15 cellular contexts compared by ENCODE assay signal in genomic region chr12:30908389-30909087, GRCh38. TPM values are rescaled to one million over a fixed set of nuclear protein-coding genes. Genes with fewer than 3 reads are reported as not detected.
A peak's percentile ranks its signal among the peaks of the same experiment; 100 is the strongest.
DNase-seq lines count a peak whose midpoint lies in the region; ATAC-seq and TF ChIP-seq lines count a peak whose summit lies in the region.
"Had no signal": no experiment of that assay in that cellular context is flagged by ENCODE, and none has a peak within 500 bp of the region (broad histone marks: within the 10 kb centered on the region; RNA-seq: fewer than 3 reads in every experiment).

No MANE protein-coding gene starts in this region.

- H3K4me3 ChIP-seq in right cardiac atrium (ENCODE audit: low read length): no peak overlapping the region
- H3K4me3 ChIP-seq: BLaER1 treated with 17β-estradiol and CSF1 and Interleukin-3, amounts not matched to agents 10 nM and 100 nM; SJSA1 had no signal

- H3K9me3 ChIP-seq in right cardiac atrium (ENCODE audit: control insufficient read depth, low read length): no peaks in the 10 kb centered on the region
- H3K9me3 ChIP-seq: SJSA1 had no signal

- peaks cover 15% of the 10 kb centered on the region for H3K4me1 Mint-ChIP-seq in type B pancreatic cell (ENCODE audit: unreplicated experiment)
- H3K4me1 Mint-ChIP-seq: activated CD4-positive, alpha-beta memory T cell treated with anti-CD3 and anti-CD28 coated beads, Interleukin-2, amount 10 ng/mL, durations not matched to agents 7 days and 5 days; memory B cell; stimulated activated naive CD8-positive, alpha-beta T cell treated with anti-CD3 and anti-CD28 coated beads, Interleukin-15, amount 100 ng/mL, for 72 hours had no signal

- peak overlapping the region; percentile 10 for H3K27ac Mint-ChIP-seq in type B pancreatic cell
- H3K27ac Mint-ChIP-seq: activated CD4-positive, alpha-beta memory T cell treated with anti-CD3 and anti-CD28 coated beads, Interleukin-2, amount 10 ng/mL, durations not matched to agents 7 days and 5 days; memory B cell; stimulated activated naive CD8-positive, alpha-beta T cell treated with anti-CD3 and anti-CD28 coated beads, Interleukin-15, amount 100 ng/mL, for 72 hours had no signal

- DNase-seq in Right ventricle myocardium inferior (ENCODE audit: missing footprints) (no peak), right cardiac atrium (no peak), RPMI8226 (peak; percentile 38), islet precursor cell (peak; percentile 45), type B pancreatic cell (ENCODE audit: extremely low spot score, unreplicated experiment) (no peak)
- DNase-seq in activated CD4-positive, CD25-positive, alpha-beta regulatory T cell treated with anti-CD3 and anti-CD28 coated beads, Interleukin-2, amount 50 U/mL, for 72 hours: no peak
- no peak for DNase-seq in stimulated activated CD4-positive, alpha-beta T cell treated with anti-CD3 and anti-CD28 coated beads, Interleukin-15, amount 100 ng/mL, for 24 hours
- DNase-seq in activated CD4-positive, alpha-beta T cell treated with anti-CD3 and anti-CD28 coated beads, Interleukin-2, amount 50 U/mL, for 4 hours: no peak
- DNase-seq: activated CD4-positive, alpha-beta memory T cell treated with anti-CD3 and anti-CD28 coated beads, Interleukin-2, amount 10 ng/mL, durations not matched to agents 7 days and 5 days; foreskin melanocyte; NCI-H187; stimulated activated naive CD8-positive, alpha-beta T cell treated with anti-CD3 and anti-CD28 coated beads, Interleukin-15, amount 100 ng/mL, for 72 hours had no signal

- no peaks in the 10 kb centered on the region for H3K9me3 Mint-ChIP-seq in type B pancreatic cell
- H3K9me3 Mint-ChIP-seq: activated CD4-positive, alpha-beta memory T cell treated with anti-CD3 and anti-CD28 coated beads, Interleukin-2, amount 10 ng/mL, durations not matched to agents 7 days and 5 days; memory B cell; stimulated activated naive CD8-positive, alpha-beta T cell treated with anti-CD3 and anti-CD28 coated beads, Interleukin-15, amount 100 ng/mL, for 72 hours had no signal

- no peaks in the 10 kb centered on the region for H3K27me3 ChIP-seq in right cardiac atrium (ENCODE audit: control insufficient read depth, insufficient read depth)
- H3K27me3 ChIP-seq: BLaER1 treated with 17β-estradiol and CSF1 and Interleukin-3, amounts not matched to agents 10 nM and 100 nM; SJSA1 had no signal

- intact Hi-C loops in Right ventricle myocardium inferior (cut with DNase I): no loop called here
- intact Hi-C loops in right cardiac atrium (cut with DNase I): no loop called here

- 45% methylated on average over 3 of the region's 3 CpGs for WGBS in right cardiac atrium

- H3K4me3 Mint-ChIP-seq in type B pancreatic cell: peak overlapping the region; percentile 27
- H3K4me3 Mint-ChIP-seq: activated CD4-positive, alpha-beta memory T cell treated with anti-CD3 and anti-CD28 coated beads, Interleukin-2, amount 10 ng/mL, durations not matched to agents 7 days and 5 days; memory B cell; stimulated activated naive CD8-positive, alpha-beta T cell treated with anti-CD3 and anti-CD28 coated beads, Interleukin-15, amount 100 ng/mL, for 72 hours had no signal

- H3K36me3 Mint-ChIP-seq in type B pancreatic cell: no peaks in the 10 kb centered on the region
- H3K36me3 Mint-ChIP-seq: memory B cell had no signal

- no peak for TF ChIP-seq CTCF in type B pancreatic cell (conservative IDR thresholded peaks at IDR 0.05)

- H3K27me3 Mint-ChIP-seq in type B pancreatic cell: peaks cover 24% of the 10 kb centered on the region
- H3K27me3 Mint-ChIP-seq: activated CD4-positive, alpha-beta memory T cell treated with anti-CD3 and anti-CD28 coated beads, Interleukin-2, amount 10 ng/mL, durations not matched to agents 7 days and 5 days had no signal

- ATAC-seq in Right ventricle myocardium inferior: peak; percentile 34
- ATAC-seq in right cardiac atrium: no peak
- ATAC-seq: stimulated activated naive CD8-positive, alpha-beta T cell treated with anti-CD3 and anti-CD28 coated beads, Interleukin-15, amount 100 ng/mL, for 72 hours had no signal

- H3K4me1 ChIP-seq in right cardiac atrium (ENCODE audit: control insufficient read depth, insufficient read depth, low read length): no peaks in the 10 kb centered on the region

- H3K27ac ChIP-seq in right cardiac atrium (ENCODE audit: low read length): no peak overlapping the region
- H3K27ac ChIP-seq: BLaER1 treated with 17β-estradiol and CSF1 and Interleukin-3, amounts not matched to agents 10 nM and 100 nM had no signal

RNA-seq across cellular contexts. Expression of gene TSPAN11, which starts 18.0 kb away (rescaled TPM):
- total RNA-seq in Right ventricle myocardium inferior: 1.5 TPM
- 1 to 10 TPM; 3.8 to 4.9 (median 4.1) TPM for total RNA-seq in right cardiac atrium
- 2.8 TPM for polyA plus RNA-seq in right cardiac atrium
- total RNA-seq in type B pancreatic cell (ENCODE audit: low replicate concordance): 9.5 and 52.3 TPM in 2 replicates
- total RNA-seq: activated CD4-positive, alpha-beta memory T cell treated with anti-CD3 and anti-CD28 coated beads, Interleukin-2, amount 10 ng/mL, durations not matched to agents 7 days and 5 days had no signal

Comparison
In these comparisons a context has a peak if more than half of its experiments do, and no peak if none do; other contexts are left out.
1. DNase-seq: peak in RPMI8226 (single experiment) and islet precursor cell (single experiment); none in Right ventricle myocardium inferior (single experiment), right cardiac atrium (0 of 3), type B pancreatic cell (single experiment), activated CD4-positive, CD25-positive, alpha-beta regulatory T cell treated with anti-CD3 and anti-CD28 coated beads, Interleukin-2, amount 50 U/mL, for 72 hours (single experiment), stimulated activated CD4-positive, alpha-beta T cell treated with anti-CD3 and anti-CD28 coated beads, Interleukin-15, amount 100 ng/mL, for 24 hours (single experiment) and activated CD4-positive, alpha-beta T cell treated with anti-CD3 and anti-CD28 coated beads, Interleukin-2, amount 50 U/mL, for 4 hours (0 of 2).